ENCODE assay signal across 13 cellular contexts in genomic region chr9:16138961-16139441, GRCh38.
DNase-seq lines count a peak whose midpoint lies in the region; ATAC-seq and TF ChIP-seq lines count a peak whose summit lies in the region.
"Had no signal": no experiment of that assay in that cellular context is flagged by ENCODE, and none has a peak within 500 bp of the region (broad histone marks: within the 10 kb centered on the region; RNA-seq: fewer than 3 reads in every experiment).

No MANE protein-coding gene starts in this region.

- no peaks in the 10 kb centered on the region for H3K9me3 ChIP-seq in H9 (ENCODE audit: control insufficient read depth, low read depth, low read length)

- no peak overlapping the region for H3K14ac ChIP-seq in H9 (ENCODE audit: insufficient read depth, low read length)

- no peak overlapping the region for H2BK12ac ChIP-seq in H9 (ENCODE audit: insufficient read length, low read depth, low read length)

- TF ChIP-seq CTCF in epithelial cell of esophagus (IDR thresholded peaks at IDR 0.05; ENCODE audit: insufficient read depth, low read depth, low read length, missing control alignments) (no peak), nephron (IDR thresholded peaks at IDR 0.05; ENCODE audit: unreplicated experiment in 3 of 3) (no peak), H9 (conservative IDR thresholded peaks at IDR 0.05) (no peak)

- H3K4me3 Mint-ChIP-seq in stimulated activated naive CD8-positive, alpha-beta T cell treated with anti-CD3 and anti-CD28 coated beads, Interleukin-15, Interleukin-2, amounts not matched to agents 100 ng/mL and 50 ng/mL, for 24 hours = no peak overlapping the region
- H3K4me3 Mint-ChIP-seq in nephron (peak overlapping the region in 2 of 3 experiments; percentile 12 to 43), H9 (no peak overlapping the region)
- no peak overlapping the region for H3K4me3 Mint-ChIP-seq in activated T-cell treated with anti-CD3 and anti-CD28 coated beads, Interleukin-2, amount 50 U/mL, for 4 hours
- H3K4me3 Mint-ChIP-seq: stimulated activated effector memory CD8-positive, alpha-beta T cell treated with anti-CD3 and anti-CD28 coated beads, Interleukin-12 subunit alpha, Interleukin-12 subunit beta, amount 100 ng/mL, for 72 hours had no signal

- no peak overlapping the region for H3K56ac ChIP-seq in H9 (ENCODE audit: insufficient read length, low read depth, low read length)

- no peak overlapping the region for H2BK120ac ChIP-seq in H9 (ENCODE audit: low read depth, low read length, poor library complexity, severe bottlenecking)

- H2AK5ac ChIP-seq in H9 (ENCODE audit: insufficient read length, low read length) = no peak overlapping the region

- no peak overlapping the region for H3K9ac ChIP-seq in H9 (ENCODE audit: extremely low read depth, insufficient read length, low read length)

- H3K23me2 ChIP-seq in H9 (ENCODE audit: insufficient read length, low read depth, low read length, poor library complexity, severe bottlenecking) = no peaks in the 10 kb centered on the region

- peak overlapping the region; percentile 93 for H3K27ac Mint-ChIP-seq in stimulated activated naive CD8-positive, alpha-beta T cell treated with anti-CD3 and anti-CD28 coated beads, Interleukin-15, Interleukin-2, amounts not matched to agents 100 ng/mL and 50 ng/mL, for 24 hours
- peak overlapping the region; percentile 91 to 97 (median 93) for H3K27ac Mint-ChIP-seq in nephron
- no peak overlapping the region for H3K27ac Mint-ChIP-seq in H9
- H3K27ac Mint-ChIP-seq: activated T-helper 2 cell treated with anti-CD3 and anti-CD28 coated beads, Interferon-gamma antibody, Interleukin-2, Interleukin-4, amounts not matched to agents 10 μg/mL and 5 μg/mL and 100 μg/mL, durations not matched to agents 14 hours and 24 hours and 36 hours; stimulated activated effector memory CD8-positive, alpha-beta T cell treated with anti-CD3 and anti-CD28 coated beads, Interleukin-12 subunit alpha, Interleukin-12 subunit beta, amount 100 ng/mL, for 72 hours had no signal

- H3K23ac ChIP-seq in H9 (ENCODE audit: insufficient read length, low read depth, low read length) = no peak overlapping the region

- ATAC-seq in stimulated activated naive CD8-positive, alpha-beta T cell treated with anti-CD3 and anti-CD28 coated beads, Interleukin-15, Interleukin-2, amounts not matched to agents 100 U/mL and 50 U/mL, for 24 hours = no peak
- no peak for ATAC-seq in activated T-cell treated with anti-CD3 and anti-CD28 coated beads, Interleukin-2, amount 50 U/mL, for 4 hours
- ATAC-seq: stimulated activated effector memory CD8-positive, alpha-beta T cell treated with anti-CD3 and anti-CD28 coated beads, Interleukin-12 subunit alpha, Interleukin-12 subunit beta, amount 100 ng/mL, for 72 hours had no signal

- no peak overlapping the region for H4K5ac ChIP-seq in H9 (ENCODE audit: insufficient read length, low read depth, low read length)

- no peak overlapping the region for H3T11ph ChIP-seq in H9 (ENCODE audit: low read length)

- no peak overlapping the region for H3K27ac ChIP-seq in H9 (ENCODE audit: insufficient read length, low read depth, low read length)

- no peak overlapping the region for H2BK5ac ChIP-seq in H9 (ENCODE audit: insufficient read length, low read length)

- H2BK15ac ChIP-seq in H9 (ENCODE audit: low read depth, low read length) = no peak overlapping the region

- no peak overlapping the region for H3K4ac ChIP-seq in H9 (ENCODE audit: low read depth, low read length)

- H4K20me1 ChIP-seq in H9 (ENCODE audit: control insufficient read depth, insufficient read depth, insufficient read length) = no peaks in the 10 kb centered on the region

- H3K79me1 ChIP-seq in H9 (ENCODE audit: insufficient read depth, low read depth, low read length, poor library complexity, severe bottlenecking) = no peaks in the 10 kb centered on the region

- no peak for DNase-seq in stimulated activated naive CD8-positive, alpha-beta T cell treated with anti-CD3 and anti-CD28 coated beads, Interleukin-15, Interleukin-2, amounts not matched to agents 100 U/mL and 50 U/mL, for 24 hours
- peak; percentile 37 for DNase-seq in epithelial cell of esophagus (ENCODE audit: low read depth)
- no peak for DNase-seq in H9
- no peak for DNase-seq in NCI-H1105 (lab: John Stamatoyannopoulos, UW)
- DNase-seq in activated T-cell treated with anti-CD3 and anti-CD28 coated beads, Interleukin-2, amount 50 U/mL, for 4 hours = no peak
- no peak for DNase-seq in NCI-H345 (lab: John Stamatoyannopoulos, UW)
- DNase-seq: 8988T, DMS53, NCI-H1048 had no signal

- no peaks in the 10 kb centered on the region for H3K27me3 Mint-ChIP-seq in stimulated activated naive CD8-positive, alpha-beta T cell treated with anti-CD3 and anti-CD28 coated beads, Interleukin-15, Interleukin-2, amounts not matched to agents 100 ng/mL and 50 ng/mL, for 24 hours
- H3K27me3 Mint-ChIP-seq in nephron (ENCODE audit: low read depth) (peaks cover 7% of the 10 kb centered on the region), H9 (ENCODE audit: low read depth) (peaks cover 3% of the 10 kb centered on the region; the same call in 1 of the 2 replicates)
- H3K27me3 Mint-ChIP-seq in activated T-cell treated with anti-CD3 and anti-CD28 coated beads, Interleukin-2, amount 50 U/mL, for 4 hours (ENCODE audit: low read depth) = peaks cover 3% of the 10 kb centered on the region

- H3K4me3 ChIP-seq in epithelial cell of esophagus (ENCODE audit: low read length) = no peak overlapping the region

- H2BK20ac ChIP-seq in H9 (ENCODE audit: low read depth, low read length, poor library complexity, severe bottlenecking) = no peak overlapping the region

- H3K36me3 Mint-ChIP-seq in stimulated activated naive CD8-positive, alpha-beta T cell treated with anti-CD3 and anti-CD28 coated beads, Interleukin-15, Interleukin-2, amounts not matched to agents 100 ng/mL and 50 ng/mL, for 24 hours (ENCODE audit: low read depth) = no peaks in the 10 kb centered on the region
- H3K36me3 Mint-ChIP-seq in nephron (ENCODE audit: low read depth) (no peaks in the 10 kb centered on the region), H9 (ENCODE audit: insufficient read depth in 1 of 3, low read depth in 3 of 3) (no peaks in the 10 kb centered on the region)
- H3K36me3 Mint-ChIP-seq in activated T-cell treated with anti-CD3 and anti-CD28 coated beads, Interleukin-2, amount 50 U/mL, for 4 hours (ENCODE audit: insufficient read depth) = no peaks in the 10 kb centered on the region
- H3K36me3 Mint-ChIP-seq: stimulated activated effector memory CD8-positive, alpha-beta T cell treated with anti-CD3 and anti-CD28 coated beads, Interleukin-12 subunit alpha, Interleukin-12 subunit beta, amount 100 ng/mL, for 72 hours had no signal

- H3K79me2 ChIP-seq in H9 (ENCODE audit: insufficient read depth, low read length) = no peaks in the 10 kb centered on the region

- H3K27me3 ChIP-seq in H9 (ENCODE audit: insufficient read depth, low read length) = no peaks in the 10 kb centered on the region

- H3K9me3 Mint-ChIP-seq in stimulated activated naive CD8-positive, alpha-beta T cell treated with anti-CD3 and anti-CD28 coated beads, Interleukin-15, Interleukin-2, amounts not matched to agents 100 ng/mL and 50 ng/mL, for 24 hours = no peaks in the 10 kb centered on the region
- H3K9me3 Mint-ChIP-seq in nephron (no peaks in the 10 kb centered on the region), H9 (no peaks in the 10 kb centered on the region)
- no peaks in the 10 kb centered on the region for H3K9me3 Mint-ChIP-seq in activated T-cell treated with anti-CD3 and anti-CD28 coated beads, Interleukin-2, amount 50 U/mL, for 4 hours
- H3K9me3 Mint-ChIP-seq: activated T-helper 2 cell treated with anti-CD3 and anti-CD28 coated beads, Interferon-gamma antibody, Interleukin-2, Interleukin-4, amounts not matched to agents 10 μg/mL and 5 μg/mL and 100 μg/mL, durations not matched to agents 14 hours and 24 hours and 36 hours had no signal

- H3K18ac ChIP-seq in H9 (ENCODE audit: insufficient read length, low read depth, low read length) = no peak overlapping the region

- no CpG with 5 or more reads among the region's 9 CpGs for WGBS in H9 (ENCODE audit: extremely low coverage, insufficient read length, low lambda C conversion rate)

- peaks cover 44% of the 10 kb centered on the region for H3K4me1 Mint-ChIP-seq in stimulated activated naive CD8-positive, alpha-beta T cell treated with anti-CD3 and anti-CD28 coated beads, Interleukin-15, Interleukin-2, amounts not matched to agents 100 ng/mL and 50 ng/mL, for 24 hours (ENCODE audit: low read depth)
- H3K4me1 Mint-ChIP-seq in nephron (peaks cover 79% of the 10 kb centered on the region), H9 (peaks cover 10% of the 10 kb centered on the region in 2 experiments)
- H3K4me1 Mint-ChIP-seq in activated T-cell treated with anti-CD3 and anti-CD28 coated beads, Interleukin-2, amount 50 U/mL, for 4 hours (ENCODE audit: low read depth) = no peaks in the 10 kb centered on the region
- H3K4me1 Mint-ChIP-seq: stimulated activated effector memory CD8-positive, alpha-beta T cell treated with anti-CD3 and anti-CD28 coated beads, Interleukin-12 subunit alpha, Interleukin-12 subunit beta, amount 100 ng/mL, for 72 hours had no signal

- H2AFZ ChIP-seq in H9 (ENCODE audit: low read length) = no peak overlapping the region

- no peak overlapping the region for H4K8ac ChIP-seq in H9 (replicated peaks; ENCODE audit: insufficient read length, low read depth, low read length)

- H3K4me1 ChIP-seq in H9 (ENCODE audit: insufficient read depth, low read length) = no peaks in the 10 kb centered on the region

- no peak overlapping the region for H4K91ac ChIP-seq in H9 (ENCODE audit: insufficient read length, low read depth, low read length)

- no peak overlapping the region for H3K4me2 ChIP-seq in H9 (ENCODE audit: insufficient read depth, insufficient read length, low read length)

Comparison
In these comparisons a context has a peak if more than half of its experiments do, and no peak if none do; other contexts are left out.
1. H3K27ac Mint-ChIP-seq: peak in stimulated activated naive CD8-positive, alpha-beta T cell treated with anti-CD3 and anti-CD28 coated beads, Interleukin-15, Interleukin-2, amounts not matched to agents 100 ng/mL and 50 ng/mL, for 24 hours (single experiment) and nephron (3 of 3); none in H9 (0 of 3).
2. H3K4me3 Mint-ChIP-seq: peak in nephron (2 of 3); none in stimulated activated naive CD8-positive, alpha-beta T cell treated with anti-CD3 and anti-CD28 coated beads, Interleukin-15, Interleukin-2, amounts not matched to agents 100 ng/mL and 50 ng/mL, for 24 hours (single experiment), H9 (0 of 2) and activated T-cell treated with anti-CD3 and anti-CD28 coated beads, Interleukin-2, amount 50 U/mL, for 4 hours (single experiment).